Comparison of ENCODE assay signal across 14 cellular contexts in genomic region chr4:139913995-139914394, GRCh38.
DNase-seq lines count a peak whose midpoint lies in the region; ATAC-seq and TF ChIP-seq lines count a peak whose summit lies in the region.
"Had no signal": no experiment of that assay in that cellular context is flagged by ENCODE, and none has a peak within 500 bp of the region (broad histone marks: within the 10 kb centered on the region; RNA-seq: fewer than 3 reads in every experiment).

No MANE protein-coding gene starts in this region.

- no peak overlapping the region for H2AFZ ChIP-seq in smooth muscle cell (ENCODE audit: low read depth)

- H3K9ac ChIP-seq in adipocyte (ENCODE audit: low read length) (peak overlapping the region; percentile 40), smooth muscle cell (ENCODE audit: low read depth) (peak overlapping the region; percentile 15)

- H3K9me3 ChIP-seq in adipocyte (ENCODE audit: control insufficient read depth, low read length), result no peaks in the 10 kb centered on the region
- H3K9me3 ChIP-seq in smooth muscle cell (replicated peaks; ENCODE audit: low read depth), result no peaks in the 10 kb centered on the region

- no peaks in the 10 kb centered on the region for H3K9me3 Mint-ChIP-seq in natural killer cell
- no peaks in the 10 kb centered on the region for H3K9me3 Mint-ChIP-seq in effector memory CD8-positive, alpha-beta T cell
- H3K9me3 Mint-ChIP-seq: activated naive CD8-positive, alpha-beta T cell treated with anti-CD3 and anti-CD28 coated beads, Interleukin-2, amount 10 ng/mL, durations not matched to agents 7 days and 5 days; CD4-positive, alpha-beta memory T cell had no signal

- H3K4me2 ChIP-seq in smooth muscle cell, result peak overlapping the region; percentile 78

- H3K4me1 Mint-ChIP-seq in natural killer cell, result no peaks in the 10 kb centered on the region
- H3K4me1 Mint-ChIP-seq in effector memory CD8-positive, alpha-beta T cell (ENCODE audit: low read depth in 2 of 2), result no peaks in the 10 kb centered on the region
- H3K4me1 Mint-ChIP-seq: activated CD4-positive, alpha-beta T cell treated with anti-CD3 and anti-CD28 coated beads for 36 hours; activated naive CD8-positive, alpha-beta T cell treated with anti-CD3 and anti-CD28 coated beads, Interleukin-2, amount 10 ng/mL, durations not matched to agents 7 days and 5 days; CD4-positive, alpha-beta memory T cell had no signal

- H4K20me1 ChIP-seq in smooth muscle cell (ENCODE audit: low read depth), result peaks cover 30% of the 10 kb centered on the region

- H3K36me3 ChIP-seq in adipocyte (ENCODE audit: control insufficient read depth, insufficient read depth, low read length, severe bottlenecking) (no peaks in the 10 kb centered on the region), smooth muscle cell (ENCODE audit: low read depth) (no peaks in the 10 kb centered on the region)

- TF ChIP-seq CTCF in fibroblast of mammary gland (conservative IDR thresholded peaks at IDR 0.05; ENCODE audit: control insufficient read depth, insufficient read depth, low read depth, low read length), result no peak
- TF ChIP-seq CTCF in smooth muscle cell (IDR thresholded peaks at IDR 0.05; ENCODE audit: borderline replicate concordance, insufficient read depth, poor library complexity, severe bottlenecking), result no peak
- no peak for TF ChIP-seq CTCF in natural killer cell (IDR thresholded peaks at IDR 0.05)

- H3F3A ChIP-seq in smooth muscle cell (ENCODE audit: low read depth), result peaks cover 14% of the 10 kb centered on the region

- H3K4me3 ChIP-seq in adipocyte (ENCODE audit: low read length) (peak overlapping the region; percentile 48), fibroblast of mammary gland (ENCODE audit: control insufficient read depth, low read depth, low read length) (no peak overlapping the region), smooth muscle cell (no peak overlapping the region)
- H3K4me3 ChIP-seq: dorsolateral prefrontal cortex had no signal

- 41% methylated on average over 4 of the region's 4 CpGs for WGBS in smooth muscle cell (ENCODE audit: low lambda C conversion rate)

- H3K36me3 Mint-ChIP-seq in natural killer cell, result no peaks in the 10 kb centered on the region
- no peaks in the 10 kb centered on the region for H3K36me3 Mint-ChIP-seq in effector memory CD8-positive, alpha-beta T cell (ENCODE audit: insufficient read depth)
- H3K36me3 Mint-ChIP-seq: CD4-positive, alpha-beta memory T cell had no signal

- H3K27ac Mint-ChIP-seq in natural killer cell, result no peak overlapping the region
- H3K27ac Mint-ChIP-seq in effector memory CD8-positive, alpha-beta T cell, result no peak overlapping the region
- H3K27ac Mint-ChIP-seq: activated CD4-positive, alpha-beta T cell treated with anti-CD3 and anti-CD28 coated beads for 36 hours; activated naive CD8-positive, alpha-beta T cell treated with anti-CD3 and anti-CD28 coated beads, Interleukin-2, amount 10 ng/mL, durations not matched to agents 7 days and 5 days; CD4-positive, alpha-beta memory T cell had no signal

- peak overlapping the region; percentile 64 for H3K27ac ChIP-seq in smooth muscle cell (ENCODE audit: low read depth)
- H3K27ac ChIP-seq: dorsolateral prefrontal cortex had no signal

- intact Hi-C loops in natural killer cell (cut with micrococcal nuclease), result no loop called here

- H3K4me3 Mint-ChIP-seq in natural killer cell, result no peak overlapping the region
- no peak overlapping the region for H3K4me3 Mint-ChIP-seq in effector memory CD8-positive, alpha-beta T cell
- H3K4me3 Mint-ChIP-seq: activated CD4-positive, alpha-beta T cell treated with anti-CD3 and anti-CD28 coated beads for 36 hours; activated naive CD8-positive, alpha-beta T cell treated with anti-CD3 and anti-CD28 coated beads, Interleukin-2, amount 10 ng/mL, durations not matched to agents 7 days and 5 days; CD4-positive, alpha-beta memory T cell had no signal

- ATAC-seq in natural killer cell, result no peak
- ATAC-seq in HG03457 (IDR thresholded peaks at IDR 0.05; ENCODE audit: unreplicated experiment), result no peak
- ATAC-seq in effector memory CD8-positive, alpha-beta T cell (replicated peaks), result no peak
- ATAC-seq: activated CD4-positive, alpha-beta T cell treated with anti-CD3 and anti-CD28 coated beads for 36 hours had no signal

- peaks cover 12 to 30% of the 10 kb centered on the region in 2 donors for H3K27me3 Mint-ChIP-seq in natural killer cell (ENCODE audit: low read depth in 2 of 2)
- H3K27me3 Mint-ChIP-seq in effector memory CD8-positive, alpha-beta T cell, result peaks cover 0 to 15% of the 10 kb centered on the region in 2 donors
- H3K27me3 Mint-ChIP-seq: activated CD4-positive, alpha-beta T cell treated with anti-CD3 and anti-CD28 coated beads for 36 hours had no signal

- H3K4me1 ChIP-seq in adipocyte (ENCODE audit: control insufficient read depth, insufficient read depth, low read length) (peaks cover 41% of the 10 kb centered on the region), smooth muscle cell (ENCODE audit: low read depth) (peaks cover 19% of the 10 kb centered on the region)

- H3K27me3 ChIP-seq in adipocyte (replicated peaks; ENCODE audit: control insufficient read depth, insufficient read depth, low read length) (no peaks in the 10 kb centered on the region), smooth muscle cell (ENCODE audit: low read depth) (no peaks in the 10 kb centered on the region)
- H3K27me3 ChIP-seq: dorsolateral prefrontal cortex had no signal

- peaks cover 38% of the 10 kb centered on the region for H3K79me2 ChIP-seq in smooth muscle cell (ENCODE audit: low read depth)

- DNase-seq in GM03348 (ENCODE audit: low spot score) (peak; percentile 56), adipocyte (ENCODE audit: low read depth) (peak; percentile 81), fibroblast of mammary gland (ENCODE audit: low read depth) (peak; percentile 29), smooth muscle cell (lab: John Stamatoyannopoulos, UW; ENCODE audit: unreplicated experiment) (no peak), natural killer cell (no peak), HT-29 (ENCODE audit: low spot score) (no peak)
- no peak for DNase-seq in effector memory CD8-positive, alpha-beta T cell
- DNase-seq: activated CD4-positive, alpha-beta T cell treated with anti-CD3 and anti-CD28 coated beads for 36 hours; activated naive CD8-positive, alpha-beta T cell treated with anti-CD3 and anti-CD28 coated beads, Interleukin-2, amount 10 ng/mL, durations not matched to agents 7 days and 5 days; CD4-positive, alpha-beta memory T cell; dorsolateral prefrontal cortex; stimulated activated CD4-positive, alpha-beta T cell treated with anti-CD3 and anti-CD28 coated beads, Interleukin-2, amount 100 ng/mL, for 24 hours; stimulated activated CD8-positive, alpha-beta memory T cell treated with anti-CD3 and anti-CD28 coated beads, Interleukin-4, amount 100 ng/mL, for 48 hours had no signal

Comparison
In these comparisons a context has a peak if more than half of its experiments do, and no peak if none do; other contexts are left out.
1. DNase-seq: peak in GM03348 (single experiment), adipocyte (single experiment) and fibroblast of mammary gland (single experiment); none in smooth muscle cell (single experiment), natural killer cell (single experiment), effector memory CD8-positive, alpha-beta T cell (0 of 3) and HT-29 (single experiment).